8 cellular contexts compared by ENCODE assay signal in the genomic region with DNA sequence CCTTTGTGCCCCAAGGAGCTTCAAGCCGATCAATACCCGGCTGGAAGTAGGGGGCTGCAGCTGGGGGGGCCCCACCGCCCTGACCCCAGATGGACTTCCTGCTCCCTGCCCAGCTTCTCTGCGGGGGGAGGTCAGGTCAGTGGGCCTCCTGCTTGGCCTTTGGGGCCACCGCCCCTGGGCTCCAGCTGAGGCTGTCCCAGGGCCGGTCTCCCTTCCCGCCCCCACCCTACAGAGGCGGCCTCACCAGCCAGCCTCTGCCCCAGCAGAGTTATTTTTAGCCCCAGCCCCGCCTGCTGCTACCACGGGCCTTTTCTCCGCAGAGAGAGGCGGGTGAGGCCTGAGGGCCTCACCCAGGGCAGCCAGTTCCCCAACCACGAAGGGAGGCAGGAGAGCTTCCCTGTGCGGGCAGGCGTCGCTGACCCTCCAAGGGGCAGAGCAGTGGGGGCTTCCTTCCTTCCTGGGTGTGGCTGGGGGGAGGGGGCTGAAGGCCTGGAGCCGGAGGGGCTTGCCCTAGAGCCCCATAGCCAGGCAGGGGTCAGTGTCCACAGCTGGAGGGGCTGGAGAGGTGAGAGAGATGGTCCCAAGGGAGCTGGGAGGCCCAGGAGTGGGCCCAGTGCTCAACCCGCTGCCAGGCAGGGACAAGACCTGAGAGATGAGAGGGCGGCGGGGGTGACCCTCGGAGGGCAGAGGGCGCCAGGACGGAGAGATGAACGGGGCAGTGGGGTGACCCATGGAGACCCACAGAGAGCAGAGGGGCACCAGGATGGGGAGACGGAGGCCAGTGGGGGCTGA. TPM values are rescaled to one million over a fixed set of nuclear protein-coding genes. Genes with fewer than 3 reads are reported as not detected.
DNase-seq lines count a peak whose midpoint lies in the region; ATAC-seq, FAIRE-seq and TF ChIP-seq lines count a peak whose summit lies in the region.

No MANE protein-coding gene starts in this region.

- peak; percentile 67 for DNase-seq in DMS153 (lab: John Stamatoyannopoulos, UW)
- DNase-seq in NCI-H510A (lab: John Stamatoyannopoulos, UW) = peak; percentile 57
- DNase-seq in kidney tubule cell (ENCODE audit: low spot score) = peak; percentile 65
- peak; percentile 55 for DNase-seq in stimulated activated naive CD8-positive, alpha-beta T cell treated with anti-CD3 and anti-CD28 coated beads, Interleukin-15, Interleukin-2, amounts not matched to agents 100 U/mL and 50 U/mL, for 24 hours
- DNase-seq in nephron progenitor cell = no peak
- no peak for DNase-seq in GM12892 (ENCODE audit: insufficient read length)

- no peak overlapping the region for H3K4me3 Mint-ChIP-seq in nephron progenitor cell

- ATAC-seq in GM21619 (IDR thresholded peaks at IDR 0.05; ENCODE audit: unreplicated experiment) = peak; percentile 44
- ATAC-seq in stimulated activated naive CD8-positive, alpha-beta T cell treated with anti-CD3 and anti-CD28 coated beads, Interleukin-15, Interleukin-2, amounts not matched to agents 100 U/mL and 50 U/mL, for 24 hours = peak; percentile 8

- H3K9me3 Mint-ChIP-seq in nephron progenitor cell = no peaks in the 10 kb centered on the region

- TF ChIP-seq POLR2A in GM12892 (IDR thresholded peaks at IDR 0.05; ENCODE audit: low read depth, low read length) = no peak

- TF ChIP-seq CTCF in nephron progenitor cell (IDR thresholded peaks at IDR 0.05) = no peak

- no peak for FAIRE-seq in GM12892 (lab: Jason Lieb, UNC)

- peak overlapping the region; percentile 88 for H3K27ac ChIP-seq in angular gyrus (ENCODE audit: low read depth, low read length)

- no peaks in the 10 kb centered on the region for H3K36me3 Mint-ChIP-seq in nephron progenitor cell (ENCODE audit: low read depth)

- H3K4me1 Mint-ChIP-seq in nephron progenitor cell = peaks cover 48% of the 10 kb centered on the region

- H3K27ac Mint-ChIP-seq in nephron progenitor cell = no peak overlapping the region

- H3K27me3 Mint-ChIP-seq in nephron progenitor cell (ENCODE audit: low read depth, poor library complexity) = peaks cover 4% of the 10 kb centered on the region

RNA-seq across cellular contexts. Expression of a gene that starts 24.6 kb away (rescaled TPM):
- not detected for polyA plus RNA-seq in GM12892 (2012; ENCODE audit: missing spikeins)

Comparison
In these comparisons a context has a peak if more than half of its experiments do, and no peak if none do; other contexts are left out.
1. DNase-seq: peak in DMS153 (single experiment), NCI-H510A (single experiment), kidney tubule cell (single experiment) and stimulated activated naive CD8-positive, alpha-beta T cell treated with anti-CD3 and anti-CD28 coated beads, Interleukin-15, Interleukin-2, amounts not matched to agents 100 U/mL and 50 U/mL, for 24 hours (single experiment); none in nephron progenitor cell (single experiment) and GM12892 (single experiment).